11 cellular contexts compared by ENCODE assay signal in genomic region chr1:28326980-28327379, GRCh38. TPM values are rescaled to one million over a fixed set of nuclear protein-coding genes. Genes with fewer than 3 reads are reported as not detected.
DNase-seq lines count a peak whose midpoint lies in the region; ATAC-seq, FAIRE-seq and TF ChIP-seq lines count a peak whose summit lies in the region.
"Had no signal": no experiment of that assay in that cellular context is flagged by ENCODE, and none has a peak within 500 bp of the region (broad histone marks: within the 10 kb centered on the region; RNA-seq: fewer than 3 reads in every experiment).

No MANE protein-coding gene starts in this region.

- no peak for TF ChIP-seq POLR2A in breast epithelium (IDR thresholded peaks at IDR 0.05)
- TF ChIP-seq POLR2A in suprapubic skin (IDR thresholded peaks at IDR 0.05): no peak

- CTCF ChIA-PET in MCF 10A (lab: Yijun Ruan, JAX): interaction anchor here (0.6 to 1.3 kb wide), 6 partner anchors 16 to 78 kb away, joined by 3 to 6 read pairs (median 3); no protein-coding TSS in a partner anchor

- TF ChIP-seq CTCF in MCF 10A (IDR thresholded peaks at IDR 0.05; ENCODE audit: unreplicated experiment) (no peak), breast epithelium (IDR thresholded peaks at IDR 0.05) (no peak), suprapubic skin (IDR thresholded peaks at IDR 0.05) (no peak), glutamatergic neuron (IDR thresholded peaks at IDR 0.05; ENCODE audit: partially characterized antibody, unreplicated experiment) (no peak), pancreas (IDR thresholded peaks at IDR 0.05) (no peak)

- peak overlapping the region; percentile 2 for H3K27ac Mint-ChIP-seq in MCF 10A (ENCODE audit: low read depth, unreplicated experiment)
- no peak overlapping the region for H3K27ac Mint-ChIP-seq in glutamatergic neuron (ENCODE audit: unreplicated experiment)

- H3K36me3 ChIP-seq in breast epithelium (no peaks in the 10 kb centered on the region), suprapubic skin (peaks cover 10% of the 10 kb centered on the region), pancreas (no peaks in the 10 kb centered on the region)

- H3K4me3 ChIP-seq in breast epithelium (no peak overlapping the region), suprapubic skin (no peak overlapping the region), pancreas (no peak overlapping the region)

- TF ChIP-seq EP300 in suprapubic skin (IDR thresholded peaks at IDR 0.05): no peak

- ATAC-seq in esophagus mucosa: peak; percentile 53
- ATAC-seq in pancreas: no peak
- no peak for ATAC-seq in HG02884 (IDR thresholded peaks at IDR 0.05; ENCODE audit: unreplicated experiment)
- ATAC-seq: naive thymus-derived CD4-positive, alpha-beta T cell had no signal

- no peaks in the 10 kb centered on the region for H3K9me3 ChIP-seq in breast epithelium
- H3K9me3 ChIP-seq in suprapubic skin: no peaks in the 10 kb centered on the region
- no peaks in the 10 kb centered on the region for H3K9me3 ChIP-seq in pancreas

- H3K4me3 Mint-ChIP-seq in MCF 10A (ENCODE audit: unreplicated experiment) (no peak overlapping the region), glutamatergic neuron (ENCODE audit: unreplicated experiment) (no peak overlapping the region)

- H3K27me3 ChIP-seq in breast epithelium: no peaks in the 10 kb centered on the region
- no peaks in the 10 kb centered on the region for H3K27me3 ChIP-seq in suprapubic skin
- no peaks in the 10 kb centered on the region for H3K27me3 ChIP-seq in pancreas

- H3K4me1 ChIP-seq in breast epithelium (no peaks in the 10 kb centered on the region), suprapubic skin (peaks cover 21% of the 10 kb centered on the region), pancreas (peaks cover 0 to 18% (median 11%) of the 10 kb centered on the region in 3 donors)

- peaks cover 22% of the 10 kb centered on the region for H3K36me3 Mint-ChIP-seq in MCF 10A (ENCODE audit: insufficient read depth, unreplicated experiment)
- H3K36me3 Mint-ChIP-seq in glutamatergic neuron (ENCODE audit: unreplicated experiment): no peaks in the 10 kb centered on the region

- POLR2A ChIA-PET in MCF 10A (lab: Yijun Ruan, JAX): interaction anchor here (0.6 to 5.3 kb wide), 11 partner anchors 13 to 1245 kb away, joined by 3 to 75 read pairs (median 4); partner anchors contain the start of gene SESN2

- intact Hi-C loops in MCF 10A (cut with micrococcal nuclease) (no loop called here), breast epithelium (cut with DNase I; ENCODE audit: low total_unique reads) (no loop called here), pancreas (cut with DNase I) (loop anchor here in 1 of 3 donors (10.0 kb wide), 1 partner anchor 62 kb away; no protein-coding TSS in a partner anchor)

- no peak overlapping the region for H3K27ac ChIP-seq in breast epithelium
- H3K27ac ChIP-seq in suprapubic skin: no peak overlapping the region
- H3K27ac ChIP-seq in pancreas: no peak overlapping the region

- H3K27me3 Mint-ChIP-seq in MCF 10A (ENCODE audit: insufficient read depth, unreplicated experiment) (no peaks in the 10 kb centered on the region), glutamatergic neuron (ENCODE audit: unreplicated experiment) (no peaks in the 10 kb centered on the region)

- H3K9me3 Mint-ChIP-seq in MCF 10A (ENCODE audit: unreplicated experiment): no peaks in the 10 kb centered on the region
- H3K9me3 Mint-ChIP-seq in glutamatergic neuron (ENCODE audit: unreplicated experiment): peaks cover 2% of the 10 kb centered on the region

- H3K4me1 Mint-ChIP-seq in MCF 10A (ENCODE audit: insufficient read depth, unreplicated experiment) (peaks cover 6% of the 10 kb centered on the region), glutamatergic neuron (ENCODE audit: low read depth, unreplicated experiment) (peaks cover 1% of the 10 kb centered on the region)

- BruUV-seq in MCF 10A (replicated peaks; lab: Mats Ljungman, UMichigan): no TSS peak

- no peak for FAIRE-seq in pancreas (lab: Jason Lieb, UNC)

- 77% methylated on average over 3 of the region's 3 CpGs for WGBS in suprapubic skin
- WGBS in pancreas, 2 donors: 86% methylated on average over 3 of the region's 3 CpGs

- DNase-seq in MCF 10A (ENCODE audit: unreplicated experiment) (peak; percentile 23), breast epithelium (ENCODE audit: low spot score in 2 of 2) (no peak), RPMI7951 (ENCODE audit: low read depth) (peak; percentile 13), suprapubic skin (ENCODE audit: low spot score in 2 of 2) (no peak), glutamatergic neuron (no peak), pancreas (no peak)
- DNase-seq: activated CD4-positive, alpha-beta T cell treated with anti-CD3 and anti-CD28 coated beads for 1 hour; naive thymus-derived CD4-positive, alpha-beta T cell; Right ventricle myocardium superior had no signal

RNA-seq across cellular contexts. Expression of gene MED18, which starts 1.9 kb away (rescaled TPM):
- total RNA-seq in MCF 10A (2022): 19.0 and 22.9 TPM in 2 replicates
- total RNA-seq in breast epithelium: 10 to 100 TPM in 2 of 3 donors, 1 to 10 TPM in 1; 8.3 to 14.4 (median 12.6) TPM
- total RNA-seq in RPMI7951 (2014; rRNA removed; shearing (Covaris generic)): 19.2 and 19.8 TPM in 2 replicates
- total RNA-seq in esophagus mucosa: 15.5 TPM
- 10 to 100 TPM in 3 of 4 donors, 1 to 10 TPM in 1; 9.0 to 17.3 (median 12.4) TPM for total RNA-seq in suprapubic skin
- total RNA-seq in glutamatergic neuron (ENCODE audit: unreplicated experiment): 10.1 TPM
- 1 to 10 TPM; 4.3 to 7.9 (median 6.5) TPM for total RNA-seq in pancreas
- 10 to 100 TPM in 1 of 2 donors, 1 to 10 TPM in 1; 7.9 to 12.5 TPM for polyA plus RNA-seq in pancreas

RNA-seq across cellular contexts. Expression of gene PHACTR4, which starts 42.6 kb away (rescaled TPM):
- 50.7 and 56.4 TPM in 2 replicates for total RNA-seq in MCF 10A (2022)
- 10 to 100 TPM; 17.1 to 29.6 (median 25.9) TPM for total RNA-seq in breast epithelium
- total RNA-seq in RPMI7951 (2014; rRNA removed; shearing (Covaris generic)): 9.2 and 16.9 TPM in 2 replicates
- 56.3 TPM for total RNA-seq in esophagus mucosa
- total RNA-seq in suprapubic skin: 10 to 100 TPM; 29.0 to 64.2 (median 47.5) TPM
- 74.6 TPM for total RNA-seq in glutamatergic neuron (ENCODE audit: unreplicated experiment)
- total RNA-seq in pancreas: 10 to 100 TPM; 13.5 to 25.8 (median 15.9) TPM
- 10 to 100 TPM; 12.5 to 13.3 TPM for polyA plus RNA-seq in pancreas

Comparison
In these comparisons a context has a peak if more than half of its experiments do, and no peak if none do; other contexts are left out.
1. DNase-seq: peak in MCF 10A (single experiment) and RPMI7951 (single experiment); none in breast epithelium (0 of 2), suprapubic skin (0 of 2), glutamatergic neuron (single experiment) and pancreas (0 of 6).